ENCODE assay signal across 20 cellular contexts in genomic region chr22:35203583-35203982, GRCh38.
"Had no signal": no experiment of that assay in that cellular context is flagged by ENCODE, and none has a peak within 500 bp of the region (broad histone marks: within the 10 kb centered on the region; RNA-seq: fewer than 3 reads in every experiment).

No MANE protein-coding gene starts in this region.

- DNase-seq: colonic mucosa; dermis blood vessel endothelial cell; effector CD4-positive, alpha-beta T cell; endodermal cell; foreskin melanocyte; heart left ventricle; hippocampal formation; mammary epithelial cell; naive thymus-derived CD4-positive, alpha-beta T cell; nephron progenitor cell; posterior cingulate gyrus; spleen; stimulated activated CD4-positive, alpha-beta T cell treated with anti-CD3 and anti-CD28 coated beads, Interleukin-15, amount 100 ng/mL, for 24 hours; stimulated activated CD4-positive, alpha-beta T cell treated with anti-CD3 and anti-CD28 coated beads, Interleukin-1b, Interleukin-23, amount 100 ng/mL, for 48 hours; stimulated activated CD4-positive, alpha-beta T cell treated with anti-CD3 and anti-CD28 coated beads, Interleukin-4, amount 100 ng/mL, for 24 hours; tibial artery; upper lobe of left lung had no signal

- ATAC-seq: heart left ventricle; naive thymus-derived CD4-positive, alpha-beta T cell; sciatic nerve; stimulated activated memory B cell treated with anti-CD40 and anti-IgM and Interleukin-4, amounts not matched to agents 10 μg/mL and 1 μg/mL and 100 μg/mL, for 72 hours had no signal

- FAIRE-seq: endothelial cell of umbilical vein had no signal
